ENCODE assay signal across 8 cellular contexts in genomic region chr1:19439464-19440171, GRCh38. TPM values are rescaled to one million over a fixed set of nuclear protein-coding genes. Genes with fewer than 3 reads are reported as not detected.
DNase-seq lines count a peak whose midpoint lies in the region; ATAC-seq lines count a peak whose summit lies in the region.

No MANE protein-coding gene starts in this region.

- peak; percentile 51 for DNase-seq in Daoy (ENCODE audit: low read depth)
- DNase-seq in SK-N-DZ (ENCODE audit: low spot score), result peak; percentile 49
- peak; percentile 48 for DNase-seq in cerebellar cortex (ENCODE audit: low spot score)
- peak; percentile 40 for DNase-seq in mesendoderm
- no peak for DNase-seq in stimulated activated CD4-positive, alpha-beta T cell treated with anti-CD3 and anti-CD28 coated beads, Interleukin-15, amount 100 ng/mL, for 24 hours

- H2BK15ac ChIP-seq in mesendoderm (replicated peaks; ENCODE audit: low read depth), result no peak overlapping the region

- no peak overlapping the region for H2BK120ac ChIP-seq in mesendoderm (ENCODE audit: low read depth, low read length)

- H4K8ac ChIP-seq in mesendoderm (ENCODE audit: low read depth, low read length), result no peak overlapping the region

- no peak overlapping the region for H2BK5ac ChIP-seq in mesendoderm (ENCODE audit: low read length)

- H3K79me1 ChIP-seq in mesendoderm (ENCODE audit: low read length), result peaks cover 49% of the 10 kb centered on the region

- H4K5ac ChIP-seq in mesendoderm (ENCODE audit: low read length), result no peak overlapping the region

- H3K9ac ChIP-seq in mesendoderm (ENCODE audit: low read length), result no peak overlapping the region

- ATAC-seq in HG03095 (IDR thresholded peaks at IDR 0.05; ENCODE audit: unreplicated experiment), result no peak
- no peak for ATAC-seq in HG02938 (IDR thresholded peaks at IDR 0.05; ENCODE audit: unreplicated experiment)
- ATAC-seq in HG03565 (IDR thresholded peaks at IDR 0.05; ENCODE audit: unreplicated experiment), result no peak

- no peak overlapping the region for H3K18ac ChIP-seq in mesendoderm (ENCODE audit: low read length)

- H3K4me1 ChIP-seq in mesendoderm (ENCODE audit: control insufficient read depth, low read depth, low read length), result no peaks in the 10 kb centered on the region

- H2AK5ac ChIP-seq in mesendoderm (ENCODE audit: low read length), result no peak overlapping the region

- H3K4me2 ChIP-seq in mesendoderm (ENCODE audit: low read length), result no peak overlapping the region

- H3K27ac ChIP-seq in mesendoderm (ENCODE audit: low read depth, low read length), result no peak overlapping the region

- H3K4me3 ChIP-seq in mesendoderm (ENCODE audit: low read length), result no peak overlapping the region

- WGBS in mesendoderm (ENCODE audit: extremely low coverage, insufficient coverage, low lambda C conversion rate), result no CpG with 5 or more reads among the region's 13 CpGs

- no peaks in the 10 kb centered on the region for H3K36me3 ChIP-seq in mesendoderm (ENCODE audit: control insufficient read depth, insufficient read depth, low read length)

- no peak overlapping the region for H3K4ac ChIP-seq in mesendoderm (ENCODE audit: low read depth, low read length)

- no peak overlapping the region for H3K23ac ChIP-seq in mesendoderm (ENCODE audit: low read length)

- no peak overlapping the region for H3K56ac ChIP-seq in mesendoderm (ENCODE audit: low read length)

- no peaks in the 10 kb centered on the region for H3K27me3 ChIP-seq in mesendoderm (ENCODE audit: insufficient read depth, low read length, poor library complexity)

- peaks cover 83% of the 10 kb centered on the region for H3K79me2 ChIP-seq in mesendoderm (ENCODE audit: control insufficient read depth, insufficient read depth, low read length)

RNA-seq across cellular contexts. Expression of gene CAPZB, which starts 45.7 kb away (rescaled TPM):
- total RNA-seq in Daoy (2014; rRNA removed; shearing (Covaris generic)), result 141 and 154 TPM in 2 replicates
- polyA plus RNA-seq in SK-N-DZ (2014; cell fraction: cytosol; rRNA removed), result 68.7 and 78.3 TPM in 2 replicates
- polyA plus RNA-seq in SK-N-DZ (2014; cell fraction: nucleus; rRNA removed), result 34.4 and 48.8 TPM in 2 replicates
- 289 TPM for polyA plus RNA-seq in mesendoderm (2013, experiment 1 of 2)
- polyA plus RNA-seq in mesendoderm (2013, experiment 2 of 2), result 292 TPM
